11 cellular contexts compared by ENCODE assay signal in the genomic region with DNA sequence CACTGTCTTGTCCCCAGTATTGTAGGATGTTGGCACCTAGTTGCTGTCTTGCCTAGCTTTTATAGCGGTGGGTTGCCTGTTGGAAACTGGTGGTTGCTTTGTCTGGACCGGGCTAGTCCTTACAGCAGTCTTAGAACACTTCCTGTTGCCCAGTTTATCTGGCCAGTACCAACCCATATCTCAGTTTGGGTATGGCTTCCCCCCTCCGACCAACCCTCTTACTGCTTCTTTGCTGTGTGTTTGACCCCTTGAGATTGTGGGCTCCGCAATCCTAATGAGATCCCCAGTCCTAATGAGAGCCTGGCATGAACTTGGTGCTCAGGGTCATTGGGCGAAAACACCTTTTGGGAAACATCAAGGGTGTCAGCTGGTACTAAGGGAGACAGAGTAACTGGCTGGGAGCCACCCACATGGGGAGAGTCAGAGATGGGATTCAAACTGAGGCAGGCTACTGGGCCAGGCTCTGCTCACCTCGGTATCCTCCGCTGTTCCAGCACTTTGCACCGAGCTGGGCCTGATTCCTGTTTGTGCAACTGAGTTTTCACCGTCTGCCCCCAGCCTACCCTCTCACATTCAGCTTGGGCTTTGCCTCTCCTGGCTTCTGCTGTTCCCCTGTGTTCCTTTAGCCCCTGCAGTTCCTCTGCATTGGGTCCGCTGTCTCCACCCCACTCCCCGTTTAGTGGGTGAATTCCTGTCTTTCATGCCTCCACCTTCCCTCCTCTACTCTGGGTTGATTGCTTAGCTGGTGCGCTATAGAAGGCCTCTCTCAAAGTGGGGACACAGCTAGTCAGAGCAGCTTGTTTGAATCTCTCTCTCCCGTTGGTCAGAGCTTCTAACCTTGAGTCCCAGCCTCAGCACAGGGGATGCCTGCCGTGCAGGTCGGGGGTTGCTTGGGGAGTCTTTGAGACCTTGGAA. TPM values are rescaled to one million over a fixed set of nuclear protein-coding genes. Genes with fewer than 3 reads are reported as not detected.
DNase-seq lines count a peak whose midpoint lies in the region; ATAC-seq, FAIRE-seq and TF ChIP-seq lines count a peak whose summit lies in the region.
"Had no signal": no experiment of that assay in that cellular context is flagged by ENCODE, and none has a peak within 500 bp of the region (broad histone marks: within the 10 kb centered on the region; RNA-seq: fewer than 3 reads in every experiment).

No MANE protein-coding gene starts in this region.

- no peak for TF ChIP-seq EP300 in SK-N-SH (IDR thresholded peaks at IDR 0.05; ENCODE audit: borderline replicate concordance in 1 of 2, low read depth in 1 of 2, low read length in 1 of 2)

- intact Hi-C loops in activated CD4-positive, alpha-beta memory T cell treated with anti-CD3 and anti-CD28 coated beads for 36 hours (cut with micrococcal nuclease): no loop called here
- intact Hi-C loops in kidney (cut with DNase I): no loop called here

- DNase-seq in SK-N-SH: no peak
- DNase-seq in activated CD4-positive, alpha-beta memory T cell treated with anti-CD3 and anti-CD28 coated beads for 36 hours: no peak
- DNase-seq in kidney: no peak
- DNase-seq in NOMO-1 (lab: John Stamatoyannopoulos, UW; ENCODE audit: unreplicated experiment in 2 of 2): no peak
- DNase-seq: activated naive CD4-positive, alpha-beta T cell treated with Interleukin-2 at 50 U/mL for 16 hours; NK-92 treated with Interleukin-12 subunit alpha and Interleukin-12 subunit beta, amount 100 ng/mL, for 24 hours had no signal

- peak overlapping the region; percentile 89 for H3K27ac Mint-ChIP-seq in activated CD4-positive, alpha-beta memory T cell treated with anti-CD3 and anti-CD28 coated beads for 36 hours
- H3K27ac Mint-ChIP-seq in stimulated activated memory B cell treated with anti-CD40 and anti-IgM and Interleukin-4, amounts not matched to agents 10 μg/mL and 1 μg/mL and 100 μg/mL, for 72 hours: peak overlapping the region; percentile 98

- CTCF ChIA-PET in SK-N-SH (lab: Yijun Ruan, JAX): interaction anchor here (0.7 to 2.4 kb wide), 8 partner anchors 9 to 191 kb away, joined by 3 to 11 read pairs (median 4); a partner anchor contains a TSS
- CTCF ChIA-PET in activated CD4-positive, alpha-beta memory T cell treated with anti-CD3 and anti-CD28 coated beads for 36 hours (lab: Charles Lee): interaction anchor here (0.8 to 3.0 kb wide), 7 partner anchors 11 to 158 kb away, joined by 3 to 13 read pairs (median 4); a partner anchor contains a TSS

- no peaks in the 10 kb centered on the region; the same call in 1 of the 2 replicates for H4K20me1 ChIP-seq in SK-N-SH (ENCODE audit: insufficient read depth)

- peak overlapping the region; percentile 95 for H3K4me2 ChIP-seq in SK-N-SH

- H3K9ac ChIP-seq in SK-N-SH: no peak overlapping the region
- H3K9ac ChIP-seq in kidney (ENCODE audit: low read length in 2 of 2): peak overlapping the region; percentile 58 to 86

- H3K4me3 ChIP-seq in SK-N-SH (ENCODE audit: low read depth in 2 of 2, low read length in 1 of 2) (peak overlapping the region in 1 of 2 experiments; percentile 91; a peak in 2 of 4 replicates), kidney (ENCODE audit: low read length in 2 of 2) (peak overlapping the region; percentile 63 to 79)

- H3K4me1 Mint-ChIP-seq in activated CD4-positive, alpha-beta memory T cell treated with anti-CD3 and anti-CD28 coated beads for 36 hours (ENCODE audit: low read depth): peaks cover 67% of the 10 kb centered on the region
- peaks cover 58% of the 10 kb centered on the region for H3K4me1 Mint-ChIP-seq in stimulated activated memory B cell treated with anti-CD40 and anti-IgM and Interleukin-4, amounts not matched to agents 10 μg/mL and 1 μg/mL and 100 μg/mL, for 72 hours

- H3K4me3 Mint-ChIP-seq in activated CD4-positive, alpha-beta memory T cell treated with anti-CD3 and anti-CD28 coated beads for 36 hours: peak overlapping the region; percentile 94
- peak overlapping the region; percentile 97 for H3K4me3 Mint-ChIP-seq in stimulated activated memory B cell treated with anti-CD40 and anti-IgM and Interleukin-4, amounts not matched to agents 10 μg/mL and 1 μg/mL and 100 μg/mL, for 72 hours

- POLR2A ChIA-PET in SK-N-SH (lab: Yijun Ruan, JAX): interaction anchor here (0.9 kb wide), 1 partner anchor 12 kb away, joined by 3 read pairs; no protein-coding TSS in a partner anchor
- POLR2A ChIA-PET in activated CD4-positive, alpha-beta memory T cell treated with anti-CD3 and anti-CD28 coated beads for 36 hours (lab: Charles Lee): interaction anchor here (0.9 to 2.7 kb wide), 3 partner anchors 9 to 157 kb away, joined by 3 to 9 read pairs (median 3); a partner anchor contains a TSS

- no peaks in the 10 kb centered on the region for H3K9me2 ChIP-seq in SK-N-SH

- H3K36me3 Mint-ChIP-seq in activated CD4-positive, alpha-beta memory T cell treated with anti-CD3 and anti-CD28 coated beads for 36 hours: peaks cover 2% of the 10 kb centered on the region
- no peaks in the 10 kb centered on the region for H3K36me3 Mint-ChIP-seq in stimulated activated memory B cell treated with anti-CD40 and anti-IgM and Interleukin-4, amounts not matched to agents 10 μg/mL and 1 μg/mL and 100 μg/mL, for 72 hours

- TF ChIP-seq CTCF in SK-N-SH (IDR thresholded peaks at IDR 0.05) (no peak), kidney (IDR thresholded peaks at IDR 0.05; ENCODE audit: borderline replicate concordance, extremely low read depth, insufficient read depth) (no peak)

- H3K27me3 Mint-ChIP-seq in activated CD4-positive, alpha-beta memory T cell treated with anti-CD3 and anti-CD28 coated beads for 36 hours: no peaks in the 10 kb centered on the region
- H3K27me3 Mint-ChIP-seq in stimulated activated memory B cell treated with anti-CD40 and anti-IgM and Interleukin-4, amounts not matched to agents 10 μg/mL and 1 μg/mL and 100 μg/mL, for 72 hours: peaks cover 9% of the 10 kb centered on the region

- H3K9me3 Mint-ChIP-seq in activated CD4-positive, alpha-beta memory T cell treated with anti-CD3 and anti-CD28 coated beads for 36 hours: no peaks in the 10 kb centered on the region
- H3K9me3 Mint-ChIP-seq in stimulated activated memory B cell treated with anti-CD40 and anti-IgM and Interleukin-4, amounts not matched to agents 10 μg/mL and 1 μg/mL and 100 μg/mL, for 72 hours: no peaks in the 10 kb centered on the region

- H2AFZ ChIP-seq in SK-N-SH (ENCODE audit: low read depth): no peak overlapping the region

- WGBS in SK-N-SH (ENCODE audit: low lambda C conversion rate): 97% methylated on average over 15 of the region's 15 CpGs

- H3K27me3 ChIP-seq in SK-N-SH (ENCODE audit: insufficient read depth): no peaks in the 10 kb centered on the region

- H3K27ac ChIP-seq in SK-N-SH (ENCODE audit: low read depth in 2 of 2, low read length in 1 of 2) (no peak overlapping the region), kidney (ENCODE audit: low read depth in 2 of 2, low read length in 2 of 2) (peak overlapping the region; percentile 80 to 88)
- H3K27ac ChIP-seq: 22Rv1 had no signal

- H3K79me2 ChIP-seq in SK-N-SH (ENCODE audit: insufficient read depth): peaks cover 19% of the 10 kb centered on the region

- ATAC-seq in SK-N-SH treated with all-trans-retinoic acid at 6 μM for 48 hours: no peak
- no peak for ATAC-seq in stimulated activated memory B cell treated with anti-CD40 and anti-IgM and Interleukin-4, amounts not matched to agents 10 μg/mL and 1 μg/mL and 100 μg/mL, for 72 hours
- ATAC-seq in GM21447 (IDR thresholded peaks at IDR 0.05; ENCODE audit: unreplicated experiment): no peak
- no peak for ATAC-seq in GM21528 (IDR thresholded peaks at IDR 0.05; ENCODE audit: low FRiP score, unreplicated experiment)

- H3K9me3 ChIP-seq in SK-N-SH: no peaks in the 10 kb centered on the region
- H3K9me3 ChIP-seq in kidney (ENCODE audit: control insufficient read depth in 1 of 2, low read length in 2 of 2): no peaks in the 10 kb centered on the region

- no peak for FAIRE-seq in kidney (lab: Jason Lieb, UNC)

- H3K4me1 ChIP-seq in SK-N-SH (ENCODE audit: control insufficient read depth in 1 of 2, insufficient read depth in 2 of 2, low read depth in 1 of 2, low read length in 1 of 2) (peaks cover 2 to 32% of the 10 kb centered on the region in 2 experiments; a peak in 2 of 4 replicates), kidney (ENCODE audit: control insufficient read depth in 1 of 2, insufficient read depth in 1 of 2, low read depth in 1 of 2, low read length in 2 of 2) (peaks cover 15 to 41% of the 10 kb centered on the region in 2 donors)

- TF ChIP-seq RAD21 in SK-N-SH (IDR thresholded peaks at IDR 0.05; ENCODE audit: low read length): no peak

- no peaks in the 10 kb centered on the region for H3F3A ChIP-seq in SK-N-SH (replicated peaks; ENCODE audit: insufficient read depth)

- H3K36me3 ChIP-seq in SK-N-SH (replicated peaks in 1 of 2; ENCODE audit: control insufficient read depth in 1 of 2, insufficient read depth in 2 of 2, low read length in 1 of 2) (no peaks in the 10 kb centered on the region), kidney (ENCODE audit: control insufficient read depth in 1 of 2, insufficient read depth in 2 of 2, low read length in 2 of 2) (no peaks in the 10 kb centered on the region)

TF ChIP-seq in SK-N-SH, 30 proteins besides CTCF, POLR2A, EP300 and RAD21 (continues in another document):
- TF ChIP-seq JUND (IDR thresholded peaks at IDR 0.05): no peak
- TF ChIP-seq, protein P1, sequence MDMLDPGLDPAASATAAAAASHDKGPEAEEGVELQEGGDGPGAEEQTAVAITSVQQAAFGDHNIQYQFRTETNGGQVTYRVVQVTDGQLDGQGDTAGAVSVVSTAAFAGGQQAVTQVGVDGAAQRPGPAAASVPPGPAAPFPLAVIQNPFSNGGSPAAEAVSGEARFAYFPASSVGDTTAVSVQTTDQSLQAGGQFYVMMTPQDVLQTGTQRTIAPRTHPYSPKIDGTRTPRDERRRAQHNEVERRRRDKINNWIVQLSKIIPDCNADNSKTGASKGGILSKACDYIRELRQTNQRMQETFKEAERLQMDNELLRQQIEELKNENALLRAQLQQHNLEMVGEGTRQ (IDR thresholded peaks at IDR 0.05; ENCODE audit: borderline replicate concordance, low read depth, low read length): no peak

TF ChIP-seq in SK-N-SH treated with all-trans-retinoic acid at 6 μM for 48 hours, 23 proteins besides CTCF, POLR2A, EP300 and RAD21 (continues in another document):
- no peak for TF ChIP-seq TCF4 (CRISPR knock-in tag; IDR thresholded peaks at IDR 0.05; ENCODE audit: borderline replicate concordance)
- TF ChIP-seq OSR1 (CRISPR knock-in tag; IDR thresholded peaks at IDR 0.05): no peak
- no peak for TF ChIP-seq ZNF8 (CRISPR knock-in tag; IDR thresholded peaks at IDR 0.05)

RNA-seq across cellular contexts. Expression of a gene that starts 1.6 kb away (rescaled TPM):
- polyA plus RNA-seq in SK-N-SH (2012; rRNA removed) (39.5 and 42.6 TPM in 2 replicates), kidney (ENCODE audit: insufficient read depth, low read depth, low replicate concordance) (44.9 TPM)
- polyA plus RNA-seq in SK-N-SH (2012; cell fraction: cytosol; rRNA removed): 36.7 and 40.6 TPM in 2 replicates
- polyA plus RNA-seq in SK-N-SH (2012; cell fraction: nucleus; rRNA removed): 33.3 and 35.7 TPM in 2 replicates
- 10 to 100 TPM; 37.1 to 37.3 TPM for total RNA-seq in activated CD4-positive, alpha-beta memory T cell treated with anti-CD3 and anti-CD28 coated beads for 36 hours
- 77.7 TPM for total RNA-seq in kidney

Comparison
In these comparisons a context has a peak if more than half of its experiments do, and no peak if none do; other contexts are left out.
1. H3K27ac ChIP-seq: peak in kidney (2 of 2); none in SK-N-SH (0 of 2).